Comparison of ENCODE assay signal across 29 cellular contexts in the genomic region with DNA sequence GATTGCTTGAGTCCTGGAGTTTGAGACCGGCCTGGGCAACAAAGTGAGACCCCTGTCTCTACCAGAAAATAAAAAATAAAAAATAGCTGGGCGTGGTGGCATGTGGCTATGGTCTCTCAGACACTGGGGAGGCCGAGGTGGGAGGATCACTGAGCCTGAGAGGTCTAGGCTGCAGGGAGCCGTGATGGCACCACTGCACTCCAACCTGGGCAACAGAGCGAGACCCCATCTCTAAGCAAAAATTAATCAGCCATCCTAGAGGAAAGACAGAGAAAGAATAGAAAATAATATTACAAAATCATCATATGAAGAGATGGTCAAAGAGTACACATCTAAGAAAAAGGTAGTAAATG.
"Had no signal": no experiment of that assay in that cellular context is flagged by ENCODE, and none has a peak within 500 bp of the region (broad histone marks: within the 10 kb centered on the region; RNA-seq: fewer than 3 reads in every experiment).

No MANE protein-coding gene starts in this region.

- H3K9me3 ChIP-seq: MG63 had no signal

- ATAC-seq: activated T-helper 17 cell treated with anti-CD3 and anti-CD28 coated beads, Interleukin-2, amount 50 U/mL, for 72 hours; Panc1; T-helper 17 cell had no signal

- H3K27ac ChIP-seq: brain microvascular endothelial cell, cardiac muscle cell had no signal

- H3K9me3 Mint-ChIP-seq: activated CD4-positive, alpha-beta memory T cell treated with anti-CD3 and anti-CD28 coated beads for 36 hours; activated CD4-positive, alpha-beta T cell treated with anti-CD3 and anti-CD28 coated beads, Interleukin-2, amount 10 ng/mL, durations not matched to agents 7 days and 5 days; activated naive CD4-positive, alpha-beta T cell treated with anti-CD3 and anti-CD28 coated beads for 36 hours; activated T-helper 17 cell treated with anti-CD3 and anti-CD28 coated beads, Interleukin-2, amount 50 U/mL, for 72 hours had no signal

- H3K36me3 ChIP-seq: brain microvascular endothelial cell, cardiac muscle cell, MG63 had no signal

- H3K27me3 ChIP-seq: brain microvascular endothelial cell, cardiac muscle cell, MG63 had no signal

- H3K4me3 ChIP-seq: cardiac muscle cell, MG63 had no signal

- H3K27ac Mint-ChIP-seq: activated CD4-positive, alpha-beta memory T cell treated with anti-CD3 and anti-CD28 coated beads for 36 hours; activated CD4-positive, alpha-beta T cell treated with anti-CD3 and anti-CD28 coated beads, Interleukin-2, amount 10 ng/mL, durations not matched to agents 7 days and 5 days; activated naive CD4-positive, alpha-beta T cell treated with anti-CD3 and anti-CD28 coated beads for 36 hours; activated naive CD8-positive, alpha-beta T cell; activated T-helper 17 cell treated with anti-CD3 and anti-CD28 coated beads, Interleukin-2, amount 50 U/mL, for 72 hours; T-helper 17 cell had no signal

- DNase-seq: activated CD4-positive, alpha-beta memory T cell treated with anti-CD3 and anti-CD28 coated beads for 36 hours; activated CD4-positive, alpha-beta T cell treated with anti-CD3 and anti-CD28 coated beads, Interleukin-2, amount 10 ng/mL, durations not matched to agents 7 days and 5 days; activated CD4-positive, CD25-positive, alpha-beta regulatory T cell; activated CD8-positive, alpha-beta memory T cell treated with anti-CD3 and anti-CD28 coated beads for 24 hours; activated gamma-delta T cell; activated naive CD4-positive, alpha-beta T cell treated with anti-CD3 and anti-CD28 coated beads for 36 hours; activated T-cell treated with anti-CD3 and anti-CD28 coated beads, Interleukin-2, amount 50 U/mL, for 48 hours; amygdala; brain microvascular endothelial cell; MG63; MV-4-11; NCI-H1092 treated with DMSO at 0.1 percent for 48 hours; NCI-H1436; NCI-H1694 treated with DMSO at 0.1 percent for 48 hours; NCI-H2029 treated with DMSO at 0.1 percent for 48 hours; NCI-H345; NCI-H510A; NCI-H526 treated with DMSO at 0.1 percent for 48 hours; NCI-H82; NK-92 treated with Interleukin-12 subunit alpha and Interleukin-12 subunit beta, amount 100 ng/mL, for 24 hours; OCI-M1; Right ventricle myocardium superior; RPMI8226; T-helper 17 cell; T-helper 9 cell had no signal

- H3K4me3 Mint-ChIP-seq: activated CD4-positive, alpha-beta memory T cell treated with anti-CD3 and anti-CD28 coated beads for 36 hours; activated CD4-positive, alpha-beta T cell treated with anti-CD3 and anti-CD28 coated beads, Interleukin-2, amount 10 ng/mL, durations not matched to agents 7 days and 5 days; activated naive CD4-positive, alpha-beta T cell treated with anti-CD3 and anti-CD28 coated beads for 36 hours; activated naive CD8-positive, alpha-beta T cell; activated T-helper 17 cell treated with anti-CD3 and anti-CD28 coated beads, Interleukin-2, amount 50 U/mL, for 72 hours; T-helper 17 cell had no signal
